Comparison of ENCODE assay signal across 8 cellular contexts in the genomic region with DNA sequence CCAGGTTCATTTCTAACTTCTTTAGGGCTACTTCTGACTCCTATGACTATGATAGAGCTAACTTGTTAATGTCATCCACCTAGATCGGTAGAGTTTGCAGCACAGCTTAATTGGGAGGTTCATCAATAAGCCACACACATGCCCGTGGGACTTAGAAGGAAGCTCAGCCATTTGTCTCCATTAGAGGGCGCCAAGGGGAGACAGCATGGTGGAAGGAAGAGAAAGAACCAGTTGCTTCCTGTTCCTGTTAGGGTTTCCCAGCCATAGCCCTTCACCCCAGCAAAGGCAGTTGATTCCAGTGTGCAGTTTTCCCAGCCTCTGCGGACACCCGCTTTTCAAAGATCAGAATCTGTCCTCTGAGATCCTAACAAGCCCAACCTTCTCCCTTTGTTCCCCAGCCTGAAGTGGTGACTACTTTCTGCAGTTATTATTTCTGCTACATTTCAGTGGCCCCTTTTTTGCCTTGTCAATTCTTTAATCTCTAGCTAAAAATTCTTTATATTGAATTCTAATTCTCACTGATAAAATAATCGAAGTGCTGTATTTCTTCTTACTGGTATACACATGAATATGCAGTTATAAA.
A peak's percentile ranks its signal among the peaks of the same experiment; 100 is the strongest.
DNase-seq lines count a peak whose midpoint lies in the region; ATAC-seq and TF ChIP-seq lines count a peak whose summit lies in the region.

No MANE protein-coding gene starts in this region.

- no peak overlapping the region for H3K4me3 ChIP-seq in GM06990 (replicated peaks; ENCODE audit: low read depth, low read length)
- no peak overlapping the region for H3K4me3 ChIP-seq in astrocyte of the spinal cord (ENCODE audit: low read depth, low read length)

- peak; percentile 72 for TF ChIP-seq CTCF in GM06990 (IDR thresholded peaks at IDR 0.05; ENCODE audit: insufficient read depth, low read length, poor library complexity, severe bottlenecking)
- TF ChIP-seq CTCF in astrocyte of the spinal cord (IDR thresholded peaks at IDR 0.05; ENCODE audit: low read depth, low read length): peak; percentile 83

- ATAC-seq in HG02623 (IDR thresholded peaks at IDR 0.05; ENCODE audit: unreplicated experiment) (peak; percentile 84), GM18520 (IDR thresholded peaks at IDR 0.05; ENCODE audit: unreplicated experiment) (no peak)

- no peaks in the 10 kb centered on the region for H3K36me3 ChIP-seq in GM06990 (ENCODE audit: control insufficient read depth, insufficient read depth, low read length)

- H3K27me3 ChIP-seq in GM06990 (replicated peaks; ENCODE audit: control insufficient read depth, insufficient read depth, low read length): no peaks in the 10 kb centered on the region

- in situ Hi-C loops in astrocyte of the spinal cord (cut with HindIII; ENCODE audit: low sequenced_read_pairs): no loop called here

- DNase-seq in GM06990 (ENCODE audit: extremely low read depth, insufficient read length) (no peak), NCI-H187 treated with DMSO at 0.1 percent for 48 hours (lab: John Stamatoyannopoulos, UW) (peak; percentile 25), T-helper 22 cell (ENCODE audit: low read depth) (peak; percentile 3), astrocyte of the spinal cord (ENCODE audit: low read depth, low spot score) (peak; percentile 74), iPS-NIHi11 (ENCODE audit: low spot score) (peak; percentile 65)
- DNase-seq in stimulated activated CD4-positive, alpha-beta T cell treated with anti-CD3 and anti-CD28 coated beads, Interleukin-2, amount 100 ng/mL, for 24 hours: peak; percentile 64 to 65
